1 cellular context compared by ENCODE assay signal in genomic region chr16:2970563-2970962, GRCh38.
TF ChIP-seq lines count a peak whose summit lies in the region.

No MANE protein-coding gene starts in this region.

TF ChIP-seq in HEK293, 187 proteins besides CTCF, POLR2A, EP300 and RAD21 (continued from another document):
- TF ChIP-seq ZNF518A (tag by site-specific recombination; conservative IDR thresholded peaks at IDR 0.05; ENCODE audit: low read depth) (no peak), ZNF266 (tag by site-specific recombination; IDR thresholded peaks at IDR 0.05; ENCODE audit: low read depth) (no peak), ZSCAN18 (tag by site-specific recombination; IDR thresholded peaks at IDR 0.05) (no peak), ZBTB7A (tag by site-specific recombination; IDR thresholded peaks at IDR 0.05; ENCODE audit: low read depth) (no peak), ZNF2 (tag by site-specific recombination; IDR thresholded peaks at IDR 0.05) (no peak), ZNF555 (tag by site-specific recombination; conservative IDR thresholded peaks at IDR 0.05) (no peak), ZNF449 (tag by site-specific recombination; IDR thresholded peaks at IDR 0.05) (peak; percentile 1; the same call in 1 of the 2 replicates), ZSCAN23 (tag by site-specific recombination; IDR thresholded peaks at IDR 0.05) (no peak), ZNF341 (tag by site-specific recombination; IDR thresholded peaks at IDR 0.05; ENCODE audit: low read depth) (peak; percentile 50; the same call in 1 of the 2 replicates), ZNF184 (tag by site-specific recombination; IDR thresholded peaks at IDR 0.05) (no peak), ZNF645 (tag by site-specific recombination; IDR thresholded peaks at IDR 0.05) (no peak)
TF ChIP-seq in HEK293: peak in this region for 3.
